ENCODE assay signal across 8 cellular contexts in genomic region chr17:30720971-30721370, GRCh38.
A peak's percentile ranks its signal among the peaks of the same experiment; 100 is the strongest.
DNase-seq lines count a peak whose midpoint lies in the region; ATAC-seq and TF ChIP-seq lines count a peak whose summit lies in the region.
"Not testable (repeated sequence)": the region's sequence is repeated elsewhere in the genome, so short reads cannot be mapped to it uniquely, and the experiment has no call there.

No MANE protein-coding gene starts in this region.

- not testable (repeated sequence) for H3K27me3 ChIP-seq in Peyer's patch, left lung, sigmoid colon, vagina

- peak; percentile 3 to 29 (median 15) for DNase-seq in Peyer's patch
- DNase-seq in activated CD8-positive, alpha-beta memory T cell treated with anti-CD3 and anti-CD28 coated beads, Interleukin-2, amount 50 U/mL, for 48 hours, result peak; percentile 18
- DNase-seq in chondrocyte (ENCODE audit: low spot score), result peak; percentile 34
- peak; percentile 60 for DNase-seq in cardiac septum (ENCODE audit: low spot score)
- DNase-seq in left lung, result peak; percentile 13 to 16
- peak; percentile 70 for DNase-seq in osteocyte (ENCODE audit: extremely low spot score, unreplicated experiment)
- peak; percentile 37 for DNase-seq in sigmoid colon
- DNase-seq in vagina (ENCODE audit: extremely low spot score in 2 of 2), result peak; percentile 28 to 37

- not testable (repeated sequence) for H3K4me1 ChIP-seq in Peyer's patch, left lung, sigmoid colon, vagina

- intact Hi-C loops in cardiac septum (cut with DNase I); left lung (cut with DNase I); sigmoid colon (cut with DNase I); vagina (cut with DNase I): not testable (repeated sequence)

- ATAC-seq in left lung, result not testable (repeated sequence)

- not testable (repeated sequence) for H3K4me3 Mint-ChIP-seq in chondrocyte (ENCODE audit: unreplicated experiment); osteocyte (ENCODE audit: unreplicated experiment)

- H3K27ac ChIP-seq in Peyer's patch, left lung, sigmoid colon, vagina: not testable (repeated sequence)

- H3K27me3 Mint-ChIP-seq in chondrocyte (ENCODE audit: low read depth); osteocyte (ENCODE audit: unreplicated experiment): not testable (repeated sequence)

- H3K4me3 ChIP-seq in Peyer's patch, left lung, sigmoid colon, vagina: not testable (repeated sequence)

- 83 to 86% methylated on average over 5 of the region's 5 CpGs for WGBS in sigmoid colon, 2 donors

- TF ChIP-seq CTCF in Peyer's patch (IDR thresholded peaks at IDR 0.05); chondrocyte (IDR thresholded peaks at IDR 0.05); left lung (IDR thresholded peaks at IDR 0.05); osteocyte (IDR thresholded peaks at IDR 0.05); sigmoid colon (IDR thresholded peaks at IDR 0.05); vagina (IDR thresholded peaks at IDR 0.05): not testable (repeated sequence)

- not testable (repeated sequence) for H3K4me1 Mint-ChIP-seq in chondrocyte (ENCODE audit: low read depth); osteocyte (ENCODE audit: unreplicated experiment)

- not testable (repeated sequence) for H3K9me3 Mint-ChIP-seq in chondrocyte (ENCODE audit: low read depth); osteocyte (ENCODE audit: unreplicated experiment)

- H3K27ac Mint-ChIP-seq in chondrocyte (ENCODE audit: unreplicated experiment); osteocyte (ENCODE audit: unreplicated experiment): not testable (repeated sequence)

- not testable (repeated sequence) for H3K36me3 ChIP-seq in Peyer's patch, left lung, sigmoid colon, vagina

- H3K9me3 ChIP-seq in Peyer's patch, left lung, sigmoid colon, vagina: not testable (repeated sequence)

- not testable (repeated sequence) for H3K36me3 Mint-ChIP-seq in chondrocyte (ENCODE audit: low read depth); osteocyte (ENCODE audit: unreplicated experiment)

- not testable (repeated sequence) for TF ChIP-seq POLR2A in Peyer's patch (IDR thresholded peaks at IDR 0.05); sigmoid colon (IDR thresholded peaks at IDR 0.05); vagina (IDR thresholded peaks at IDR 0.05)

- TF ChIP-seq EP300 in sigmoid colon (IDR thresholded peaks at IDR 0.05), result not testable (repeated sequence)

Comparison
In these comparisons a context has a peak if more than half of its experiments do, and no peak if none do; other contexts are left out.
1. DNase-seq: peak in every context shown above with its lines; median percentile 70 in osteocyte; 60 in cardiac septum; 37 in sigmoid colon; 34 in chondrocyte; 32 in vagina; 18 in activated CD8-positive, alpha-beta memory T cell treated with anti-CD3 and anti-CD28 coated beads, Interleukin-2, amount 50 U/mL, for 48 hours; 15 in Peyer's patch; 14 in left lung.